ENCODE assay signal across 14 cellular contexts in genomic region chr12:121810234-121810817, GRCh38. TPM values are rescaled to one million over a fixed set of nuclear protein-coding genes. Genes with fewer than 3 reads are reported as not detected.
DNase-seq lines count a peak whose midpoint lies in the region; ATAC-seq and TF ChIP-seq lines count a peak whose summit lies in the region.
"Had no signal": no experiment of that assay in that cellular context is flagged by ENCODE, and none has a peak within 500 bp of the region (broad histone marks: within the 10 kb centered on the region; RNA-seq: fewer than 3 reads in every experiment).

No MANE protein-coding gene starts in this region.

- TF ChIP-seq CTCF in RWPE1 (conservative IDR thresholded peaks at IDR 0.05; ENCODE audit: low read depth) (no peak), hepatocyte (IDR thresholded peaks at IDR 0.05; ENCODE audit: poor library complexity) (no peak)

- peak overlapping the region; percentile 85 for H3K4me3 Mint-ChIP-seq in activated naive CD4-positive, alpha-beta T cell treated with anti-CD3 and anti-CD28 coated beads, Interleukin-2, amount 50 U/mL, for 24 hours
- H3K4me3 Mint-ChIP-seq in stimulated activated effector memory CD8-positive, alpha-beta T cell treated with anti-CD3 and anti-CD28 coated beads, Interleukin-12 subunit alpha, Interleukin-12 subunit beta, amount 100 ng/mL, for 72 hours, result peak overlapping the region; percentile 76

- H3K9me3 ChIP-seq in hepatocyte (ENCODE audit: low read depth), result no peaks in the 10 kb centered on the region
- H3K9me3 ChIP-seq: esophagus squamous epithelium, upper lobe of right lung had no signal

- no peaks in the 10 kb centered on the region for H3K27me3 Mint-ChIP-seq in activated naive CD4-positive, alpha-beta T cell treated with anti-CD3 and anti-CD28 coated beads, Interleukin-2, amount 50 U/mL, for 24 hours

- POLR2A ChIA-PET in RWPE1 (lab: Yijun Ruan, JAX; ENCODE audit: low non-redundant PET), result interaction anchor here (0.8 kb wide), 1 partner anchor 11 kb away, joined by 5 read pairs; no protein-coding TSS in a partner anchor

- 91% methylated on average over 26 of the region's 33 CpGs for WGBS in hepatocyte (ENCODE audit: low lambda C conversion rate, missing lambda C conversion rate)

- peaks cover 60% of the 10 kb centered on the region for H3K4me1 Mint-ChIP-seq in activated naive CD4-positive, alpha-beta T cell treated with anti-CD3 and anti-CD28 coated beads, Interleukin-2, amount 50 U/mL, for 24 hours
- peaks cover 54% of the 10 kb centered on the region for H3K4me1 Mint-ChIP-seq in stimulated activated effector memory CD8-positive, alpha-beta T cell treated with anti-CD3 and anti-CD28 coated beads, Interleukin-12 subunit alpha, Interleukin-12 subunit beta, amount 100 ng/mL, for 72 hours

- no peak overlapping the region for H2AFZ ChIP-seq in hepatocyte

- no peaks in the 10 kb centered on the region for H3K9me2 ChIP-seq in hepatocyte (replicated peaks; ENCODE audit: insufficient read depth)

- CTCF ChIA-PET in RWPE1 (lab: Yijun Ruan, JAX), result interaction anchor here (0.6 to 9.2 kb wide), 4 partner anchors 8 to 341 kb away, joined by 8 to 212 read pairs (median 14); partner anchors contain the start of genes RHOF and SETD1B

- no peak for DNase-seq in activated naive CD4-positive, alpha-beta T cell treated with anti-CD3 and anti-CD28 coated beads, Interleukin-2, amount 50 U/mL, for 72 hours (ENCODE audit: low spot score in 2 of 2)
- DNase-seq in RWPE1 (ENCODE audit: low spot score), result no peak
- DNase-seq in hepatocyte (ENCODE audit: low spot score), result no peak
- no peak for DNase-seq in stimulated activated effector memory CD8-positive, alpha-beta T cell treated with anti-CD3 and anti-CD28 coated beads, Interleukin-12 subunit alpha, Interleukin-12 subunit beta, amount 100 ng/mL, for 72 hours (ENCODE audit: low spot score in 2 of 2)
- no peak for DNase-seq in NCI-H2081 treated with DMSO at 0.1 percent for 48 hours (lab: John Stamatoyannopoulos, UW)
- DNase-seq in GM19238 (ENCODE audit: insufficient read length, low spot score), result no peak
- DNase-seq: cerebellar nuclear complex, EL, esophagus squamous epithelium, NCI-H2171, upper lobe of right lung had no signal

- no peak overlapping the region for H3K27ac Mint-ChIP-seq in activated naive CD4-positive, alpha-beta T cell treated with anti-CD3 and anti-CD28 coated beads, Interleukin-2, amount 50 U/mL, for 24 hours
- peak overlapping the region in 1 of 2 donors; percentile 79 for H3K27ac Mint-ChIP-seq in activated naive CD4-positive, alpha-beta T cell treated with anti-CD3 and anti-CD28 coated beads, Interleukin-2, amount 50 U/mL, for 72 hours
- peak overlapping the region; percentile 68 for H3K27ac Mint-ChIP-seq in stimulated activated effector memory CD8-positive, alpha-beta T cell treated with anti-CD3 and anti-CD28 coated beads, Interleukin-12 subunit alpha, Interleukin-12 subunit beta, amount 100 ng/mL, for 72 hours

- peaks cover 9% of the 10 kb centered on the region for H3K36me3 Mint-ChIP-seq in activated naive CD4-positive, alpha-beta T cell treated with anti-CD3 and anti-CD28 coated beads, Interleukin-2, amount 50 U/mL, for 24 hours
- peaks cover 19 to 22% of the 10 kb centered on the region in 2 donors for H3K36me3 Mint-ChIP-seq in activated naive CD4-positive, alpha-beta T cell treated with anti-CD3 and anti-CD28 coated beads, Interleukin-2, amount 50 U/mL, for 72 hours
- peaks cover 95% of the 10 kb centered on the region for H3K36me3 Mint-ChIP-seq in stimulated activated effector memory CD8-positive, alpha-beta T cell treated with anti-CD3 and anti-CD28 coated beads, Interleukin-12 subunit alpha, Interleukin-12 subunit beta, amount 100 ng/mL, for 72 hours

- H4K20me1 ChIP-seq in hepatocyte (ENCODE audit: insufficient read depth, poor library complexity, severe bottlenecking), result peaks cover 44% of the 10 kb centered on the region

- no peaks in the 10 kb centered on the region for H3K36me3 ChIP-seq in hepatocyte (replicated peaks; ENCODE audit: insufficient read depth, low read depth)

- no peak for ATAC-seq in activated naive CD4-positive, alpha-beta T cell treated with anti-CD3 and anti-CD28 coated beads, Interleukin-2, amount 50 U/mL, for 72 hours
- no peak for ATAC-seq in stimulated activated effector memory CD8-positive, alpha-beta T cell treated with anti-CD3 and anti-CD28 coated beads, Interleukin-12 subunit alpha, Interleukin-12 subunit beta, amount 100 ng/mL, for 72 hours
- ATAC-seq in GM21529 (IDR thresholded peaks at IDR 0.05; ENCODE audit: unreplicated experiment), result no peak
- ATAC-seq: upper lobe of right lung had no signal

- peaks cover 45% of the 10 kb centered on the region for H3K4me1 ChIP-seq in hepatocyte (ENCODE audit: insufficient read depth)

- H3K4me3 ChIP-seq in hepatocyte, result no peak overlapping the region

- no peaks in the 10 kb centered on the region for H3K9me3 Mint-ChIP-seq in activated naive CD4-positive, alpha-beta T cell treated with anti-CD3 and anti-CD28 coated beads, Interleukin-2, amount 50 U/mL, for 24 hours
- no peaks in the 10 kb centered on the region for H3K9me3 Mint-ChIP-seq in activated naive CD4-positive, alpha-beta T cell treated with anti-CD3 and anti-CD28 coated beads, Interleukin-2, amount 50 U/mL, for 72 hours
- no peaks in the 10 kb centered on the region for H3K9me3 Mint-ChIP-seq in stimulated activated effector memory CD8-positive, alpha-beta T cell treated with anti-CD3 and anti-CD28 coated beads, Interleukin-12 subunit alpha, Interleukin-12 subunit beta, amount 100 ng/mL, for 72 hours

- peaks cover 95% of the 10 kb centered on the region for H3K79me2 ChIP-seq in hepatocyte

- no peaks in the 10 kb centered on the region for H3K27me3 ChIP-seq in hepatocyte
- H3K27me3 ChIP-seq: esophagus squamous epithelium, upper lobe of right lung had no signal

- peak overlapping the region; percentile 99 for H3K4me2 ChIP-seq in hepatocyte

- H3K27ac ChIP-seq in RWPE1 (peak overlapping the region; percentile 99), hepatocyte (no peak overlapping the region)

RNA-seq across cellular contexts. Expression of gene SETD1B, which starts 6.5 kb away (rescaled TPM):
- 10 to 100 TPM; 13.8 to 16.7 TPM for total RNA-seq in activated naive CD4-positive, alpha-beta T cell treated with anti-CD3 and anti-CD28 coated beads, Interleukin-2, amount 50 U/mL, for 72 hours
- total RNA-seq in hepatocyte, result 2.7 and 3.8 TPM in 2 replicates
- 2.5 and 2.7 TPM in 2 replicates for polyA plus RNA-seq in hepatocyte

RNA-seq across cellular contexts. Expression of gene RHOF, which starts 16.8 kb away (rescaled TPM):
- total RNA-seq in activated naive CD4-positive, alpha-beta T cell treated with anti-CD3 and anti-CD28 coated beads, Interleukin-2, amount 50 U/mL, for 72 hours, result 10 to 100 TPM; 95.3 to 96.2 TPM
- total RNA-seq in hepatocyte, result 38.7 and 45.3 TPM in 2 replicates
- 40.4 and 43.6 TPM in 2 replicates for polyA plus RNA-seq in hepatocyte

RNA-seq across cellular contexts. Expression of gene HPD, which starts 48.3 kb away (rescaled TPM):
- total RNA-seq in activated naive CD4-positive, alpha-beta T cell treated with anti-CD3 and anti-CD28 coated beads, Interleukin-2, amount 50 U/mL, for 72 hours, result under 1 TPM in 1 of 2 donors, not detected in 1; 0.16 TPM
- 35.8 and 39.2 TPM in 2 replicates for total RNA-seq in hepatocyte
- polyA plus RNA-seq in hepatocyte, result 9.2 and 20.9 TPM in 2 replicates
- total RNA-seq: RPMI7951 had no signal

Comparison
In these comparisons a context has a peak if more than half of its experiments do, and no peak if none do; other contexts are left out.
1. RNA of gene HPD, which starts 48.3 kb away (total RNA-seq): 35.8 to 39.2 TPM in hepatocyte; 0.16 TPM in activated naive CD4-positive, alpha-beta T cell treated with anti-CD3 and anti-CD28 coated beads, Interleukin-2, amount 50 U/mL, for 72 hours; every median in the first group is over 10 times any median in the second.